ENCODE assay signal across 9 cellular contexts in the genomic region with DNA sequence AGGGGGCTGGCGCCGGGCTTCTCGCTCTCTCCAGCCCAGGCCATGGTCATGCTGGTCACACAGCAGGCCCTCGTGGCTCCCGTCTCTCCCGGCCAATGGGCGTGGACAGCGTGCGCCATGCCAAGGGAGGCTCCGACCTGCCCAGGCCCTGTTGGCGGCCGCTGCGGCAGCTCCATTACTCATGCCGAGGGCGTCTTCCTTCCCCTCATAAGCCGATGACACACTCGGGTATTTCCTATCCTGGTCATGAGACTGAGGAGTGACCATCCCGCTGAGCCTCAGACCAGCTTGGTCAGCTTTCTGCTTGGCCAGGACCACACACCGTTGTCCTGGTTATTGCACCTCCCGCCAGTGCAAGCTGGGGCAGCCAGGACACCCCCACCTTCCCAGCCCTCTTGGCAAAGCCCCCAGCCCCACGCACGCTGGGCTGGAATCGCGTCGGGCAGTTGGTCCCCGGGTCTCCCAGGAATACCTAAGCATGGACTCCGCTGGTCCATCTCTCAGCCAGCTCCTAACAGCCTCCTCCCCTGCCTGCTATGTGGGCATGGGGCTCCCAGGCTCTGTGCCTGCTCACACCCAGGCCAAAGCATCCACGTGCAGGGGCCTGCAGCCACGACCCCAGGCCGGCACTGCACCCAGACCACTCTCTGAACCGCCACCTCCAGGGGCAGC. TPM values are rescaled to one million over a fixed set of nuclear protein-coding genes. Genes with fewer than 3 reads are reported as not detected.
A peak's percentile ranks its signal among the peaks of the same experiment; 100 is the strongest.
DNase-seq lines count a peak whose midpoint lies in the region; TF ChIP-seq lines count a peak whose summit lies in the region.
"Had no signal": no experiment of that assay in that cellular context is flagged by ENCODE, and none has a peak within 500 bp of the region (broad histone marks: within the 10 kb centered on the region; RNA-seq: fewer than 3 reads in every experiment).

No MANE protein-coding gene starts in this region.

- no peak overlapping the region for H3K4me3 Mint-ChIP-seq in nephron progenitor cell

- peaks cover 17% of the 10 kb centered on the region for H3K4me1 ChIP-seq in osteoblast (ENCODE audit: insufficient read depth, low read length)
- H3K4me1 ChIP-seq in BE2C = no peaks in the 10 kb centered on the region

- DNase-seq in Ammon's horn (ENCODE audit: low spot score) (peak; percentile 71), RWPE1 (ENCODE audit: low spot score) (peak; percentile 91), fibroblast of pulmonary artery (ENCODE audit: low read depth) (peak; percentile 85), osteoblast (ENCODE audit: insufficient read length, low spot score, missing footprints) (peak; percentile 100), BE2C (no peak), nephron progenitor cell (no peak), SIG-M5 treated with dmso at 0.1 percent for 504 hours (lab: John Stamatoyannopoulos, UW; ENCODE audit: unreplicated experiment) (no peak)
- no peak for DNase-seq in activated CD8-positive, alpha-beta memory T cell treated with anti-CD3 and anti-CD28 coated beads, Interleukin-2, amount 50 U/mL, for 48 hours
- DNase-seq: activated effector memory CD4-positive, alpha-beta T cell treated with anti-CD3 and anti-CD28 coated beads, Interleukin-2, amount 50 U/mL, for 16 hours had no signal

- H4K20me1 ChIP-seq in osteoblast (ENCODE audit: insufficient read depth, low read length) = no peaks in the 10 kb centered on the region

- H3K27me3 ChIP-seq in osteoblast (ENCODE audit: insufficient read depth, low read length) (no peaks in the 10 kb centered on the region), BE2C (no peaks in the 10 kb centered on the region)

- no peaks in the 10 kb centered on the region for H3K79me2 ChIP-seq in osteoblast (ENCODE audit: insufficient read depth, low read length)

- H3K27ac Mint-ChIP-seq in nephron progenitor cell = no peak overlapping the region

- H3K27ac ChIP-seq in RWPE1 (peak overlapping the region; percentile 87), osteoblast (ENCODE audit: low read depth, low read length) (peak overlapping the region; percentile 90)

- TF ChIP-seq CTCF in RWPE1 (conservative IDR thresholded peaks at IDR 0.05; ENCODE audit: low read depth) (no peak), fibroblast of pulmonary artery (IDR thresholded peaks at IDR 0.05; ENCODE audit: low read length, missing control alignments) (no peak), osteoblast (IDR thresholded peaks at IDR 0.05; ENCODE audit: extremely low read depth, low read depth, low read length) (no peak), BE2C (IDR thresholded peaks at IDR 0.05; ENCODE audit: low read depth, low read length) (no peak), nephron progenitor cell (IDR thresholded peaks at IDR 0.05) (no peak)

- POLR2A ChIA-PET in RWPE1 (lab: Yijun Ruan, JAX; ENCODE audit: low non-redundant PET) = no interaction called here

- H3K4me1 Mint-ChIP-seq in nephron progenitor cell = no peaks in the 10 kb centered on the region

- H3K36me3 ChIP-seq in osteoblast (ENCODE audit: insufficient read depth, low read length) (peaks cover 11% of the 10 kb centered on the region), BE2C (no peaks in the 10 kb centered on the region)

- CTCF ChIA-PET in RWPE1 (lab: Yijun Ruan, JAX) = interaction anchor here (0.8 to 1.3 kb wide), 3 partner anchors 14 to 115 kb away, joined by 3 to 4 read pairs (median 3); no protein-coding TSS in a partner anchor

- H3K4me3 ChIP-seq in fibroblast of pulmonary artery (replicated peaks; ENCODE audit: low read depth, low read length) = no peak overlapping the region
- peak overlapping the region; percentile 40 for H3K4me3 ChIP-seq in osteoblast (ENCODE audit: insufficient read depth, low read length)
- H3K4me3 ChIP-seq in BE2C (ENCODE audit: low read depth, low read length) = no peak overlapping the region

- H3K9me3 Mint-ChIP-seq in nephron progenitor cell = no peaks in the 10 kb centered on the region

- H3K36me3 Mint-ChIP-seq in nephron progenitor cell (ENCODE audit: low read depth) = no peaks in the 10 kb centered on the region

- H3K9me3 ChIP-seq in osteoblast (ENCODE audit: low read depth, low read length) = no peaks in the 10 kb centered on the region
- H3K9me3 ChIP-seq in BE2C = no peaks in the 10 kb centered on the region

- peak overlapping the region; percentile 51 for H3K4me2 ChIP-seq in osteoblast (ENCODE audit: insufficient read depth, low read length)

- H3K27me3 Mint-ChIP-seq in nephron progenitor cell (ENCODE audit: low read depth, poor library complexity) = no peaks in the 10 kb centered on the region

- H2AFZ ChIP-seq in osteoblast (ENCODE audit: low read length) = no peak overlapping the region

RNA-seq across cellular contexts. Expression of gene ARHGEF16, which starts 49.8 kb away (rescaled TPM):
- total RNA-seq in osteoblast = not detected in 2 replicates
- 4.8 TPM for polyA plus RNA-seq in BE2C (2012; ENCODE audit: insufficient read depth, insufficient read length, low read depth)

Comparison
In these comparisons a context has a peak if more than half of its experiments do, and no peak if none do; other contexts are left out.
1. DNase-seq: peak in Ammon's horn (single experiment), RWPE1 (single experiment), fibroblast of pulmonary artery (single experiment) and osteoblast (single experiment); none in BE2C (single experiment), nephron progenitor cell (single experiment), SIG-M5 treated with dmso at 0.1 percent for 504 hours (single experiment) and activated CD8-positive, alpha-beta memory T cell treated with anti-CD3 and anti-CD28 coated beads, Interleukin-2, amount 50 U/mL, for 48 hours (single experiment).